ENCODE assay signal across 8 cellular contexts in the genomic region with DNA sequence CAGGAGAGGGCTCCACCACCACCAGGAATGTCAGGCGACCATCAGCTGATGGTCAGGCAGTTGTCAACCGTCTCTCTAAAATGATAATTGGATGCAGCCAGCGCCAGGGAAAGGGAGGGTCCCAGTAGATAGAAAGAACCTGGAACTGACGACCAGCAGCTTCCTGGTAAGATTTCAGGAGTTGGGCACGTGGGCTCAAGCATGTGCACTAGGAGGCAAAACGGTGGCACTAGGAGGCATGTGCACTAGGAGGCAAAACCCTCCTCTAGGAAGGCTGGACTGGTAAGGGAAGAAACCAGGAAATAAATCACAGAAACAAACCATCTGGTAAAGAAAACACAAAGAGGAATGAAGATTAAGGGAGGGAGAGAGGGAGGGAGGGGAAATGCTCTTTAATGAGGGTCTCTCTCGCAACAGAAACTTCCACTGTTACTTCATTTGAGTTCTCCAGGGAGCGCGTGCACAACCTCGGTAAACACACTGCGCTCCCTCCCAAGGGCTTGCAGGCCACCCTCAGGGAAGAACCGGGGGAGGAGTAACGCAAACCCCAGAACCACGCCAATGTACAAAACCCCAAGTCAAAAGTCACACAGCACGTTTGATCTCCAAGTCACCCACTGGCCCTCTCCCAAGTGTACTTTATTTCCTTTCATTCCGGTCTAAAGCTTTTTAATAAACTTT.
DNase-seq lines count a peak whose midpoint lies in the region; TF ChIP-seq lines count a peak whose summit lies in the region.

No MANE protein-coding gene starts in this region.

- no TSS peak for BruUV-seq in Caco-2 (replicated peaks; lab: Mats Ljungman, UMichigan)

- POLR2A ChIA-PET in Caco-2 (lab: Charles Lee): no interaction called here

- H3K27ac ChIP-seq in SK-N-MC (peak overlapping the region; percentile 94), prostate gland (peak overlapping the region; percentile 82 to 90)

- no peaks in the 10 kb centered on the region for H3K27me3 Mint-ChIP-seq in Caco-2 (ENCODE audit: insufficient read depth, unreplicated experiment)

- H3K4me1 ChIP-seq in Caco-2 (peaks cover 21% of the 10 kb centered on the region), prostate gland (replicated peaks) (peaks cover 22% of the 10 kb centered on the region)

- no peaks in the 10 kb centered on the region; the same call in 1 of the 2 replicates for H3K36me3 ChIP-seq in Caco-2 (ENCODE audit: control insufficient read depth, insufficient read depth, low read length)
- H3K36me3 ChIP-seq in SK-N-MC (ENCODE audit: insufficient read depth, low read length): no peaks in the 10 kb centered on the region
- H3K36me3 ChIP-seq in prostate gland: no peaks in the 10 kb centered on the region

- H3K27me3 ChIP-seq in Caco-2 (replicated peaks; ENCODE audit: control insufficient read depth, insufficient read depth, low read length) (no peaks in the 10 kb centered on the region), prostate gland (replicated peaks; ENCODE audit: insufficient read depth) (no peaks in the 10 kb centered on the region)

- H3K4me1 Mint-ChIP-seq in Caco-2 (ENCODE audit: low read depth, unreplicated experiment): peaks cover 18% of the 10 kb centered on the region

- CTCF ChIA-PET in Caco-2 (lab: Charles Lee): no interaction called here

- no peaks in the 10 kb centered on the region for H3K9me3 Mint-ChIP-seq in Caco-2 (ENCODE audit: unreplicated experiment)

- H3K9me3 ChIP-seq in Caco-2 (no peaks in the 10 kb centered on the region), SK-N-MC (ENCODE audit: low read depth, low read length) (no peaks in the 10 kb centered on the region), prostate gland (no peaks in the 10 kb centered on the region)

- WGBS in prostate gland: 35% methylated on average over 16 of the region's 16 CpGs

- intact Hi-C loops in Caco-2 (cut with micrococcal nuclease; ENCODE audit: unreplicated experiment): loop anchor here (5.0 kb wide), 1 partner anchor 37 kb away; no protein-coding TSS in a partner anchor
- intact Hi-C loops in prostate gland (cut with DNase I): loop anchor here (5.0 to 10.0 kb wide), 2 partner anchors 37 to 51 kb away; no protein-coding TSS in a partner anchor
- intact Hi-C loops in posterior vena cava (cut with DNase I): no loop called here

- DNase-seq in Caco-2 (no peak), SK-N-MC (ENCODE audit: low read depth, low spot score) (peak; percentile 45), fibroblast of villous mesenchyme (ENCODE audit: low read depth) (peak; percentile 83), prostate gland (ENCODE audit: low spot score) (no peak), posterior vena cava (ENCODE audit: low spot score) (no peak), NCI-H526 treated with DMSO at 0.1 percent for 48 hours (lab: John Stamatoyannopoulos, UW) (no peak), GM20000 (ENCODE audit: low spot score) (no peak), HK-2 (ENCODE audit: unreplicated experiment) (no peak)

- no peak for TF ChIP-seq POLR2A in prostate gland (IDR thresholded peaks at IDR 0.05)

- H3K9ac ChIP-seq in SK-N-MC (ENCODE audit: insufficient read length): peak overlapping the region; percentile 44

- H3K27ac Mint-ChIP-seq in Caco-2 (ENCODE audit: unreplicated experiment): peak overlapping the region; percentile 71

- TF ChIP-seq CTCF in Caco-2 (IDR thresholded peaks at IDR 0.05; ENCODE audit: insufficient read depth in 1 of 2, low read depth in 1 of 2, low read length in 1 of 2, severe bottlenecking in 1 of 2, unreplicated experiment in 1 of 2): no peak
- TF ChIP-seq CTCF in fibroblast of villous mesenchyme (IDR thresholded peaks at IDR 0.05; ENCODE audit: insufficient read depth, low read depth, low read length): no peak
- no peak for TF ChIP-seq CTCF in prostate gland (IDR thresholded peaks at IDR 0.05)
- no peak for TF ChIP-seq CTCF in GM20000 (IDR thresholded peaks at IDR 0.05; ENCODE audit: extremely low read depth, missing control alignments)

- H3K4me3 ChIP-seq in Caco-2 (ENCODE audit: low read depth, low read length) (no peak overlapping the region), SK-N-MC (peak overlapping the region; percentile 8), fibroblast of villous mesenchyme (ENCODE audit: low read depth, low read length) (no peak overlapping the region), prostate gland (no peak overlapping the region)

- H3K36me3 Mint-ChIP-seq in Caco-2 (ENCODE audit: insufficient read depth, unreplicated experiment): no peaks in the 10 kb centered on the region

- peak overlapping the region; percentile 32 for H3K4me3 Mint-ChIP-seq in Caco-2 (ENCODE audit: unreplicated experiment)

Comparison
In these comparisons a context has a peak if more than half of its experiments do, and no peak if none do; other contexts are left out.
1. DNase-seq: peak in SK-N-MC (single experiment) and fibroblast of villous mesenchyme (single experiment); none in Caco-2 (0 of 2), prostate gland (single experiment), posterior vena cava (single experiment), NCI-H526 treated with DMSO at 0.1 percent for 48 hours (single experiment), GM20000 (single experiment) and HK-2 (single experiment).
2. intact Hi-C loops: an anchor here in Caco-2 (5.0 kb wide) and prostate gland (5.0 to 10.0 kb wide); none called in posterior vena cava.